8 cellular contexts compared by ENCODE assay signal in the genomic region with DNA sequence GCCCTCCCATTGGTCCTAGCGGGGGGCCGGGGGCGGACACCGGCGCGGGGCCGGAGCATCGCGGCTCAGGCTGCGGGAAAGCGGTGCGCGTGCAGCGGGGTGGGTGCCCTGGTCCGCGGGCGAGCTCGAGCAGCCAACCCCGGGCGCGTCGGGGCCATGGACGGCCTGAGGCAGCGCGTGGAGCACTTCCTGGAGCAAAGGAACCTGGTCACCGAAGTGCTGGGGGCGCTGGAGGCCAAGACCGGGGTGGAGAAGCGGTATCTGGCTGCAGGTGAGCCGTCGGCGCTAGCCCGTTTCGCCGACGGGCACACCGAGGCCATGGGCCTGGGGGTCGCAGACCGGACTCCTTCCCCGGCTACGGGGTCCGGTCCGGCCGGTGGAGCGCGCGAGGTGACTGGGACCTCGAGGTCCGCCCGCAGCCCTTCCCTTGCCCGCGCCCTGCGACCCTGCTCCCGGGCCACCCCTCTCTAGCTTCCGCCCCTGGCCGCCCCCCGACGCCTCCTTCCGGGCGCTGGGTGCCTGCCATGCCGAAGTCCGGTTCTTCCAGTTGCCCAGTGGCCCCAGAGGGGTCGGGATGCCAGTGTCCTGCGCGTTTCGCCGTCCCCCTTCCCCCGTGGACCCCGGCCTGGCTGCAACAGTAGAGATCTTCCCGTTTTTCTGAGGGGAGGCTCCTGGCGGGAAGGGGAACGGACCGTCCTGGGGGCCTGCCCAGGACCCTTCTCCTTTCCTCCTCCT. TPM values are rescaled to one million over a fixed set of nuclear protein-coding genes. Genes with fewer than 3 reads are reported as not detected.
DNase-seq lines count a peak whose midpoint lies in the region; ATAC-seq, FAIRE-seq and TF ChIP-seq lines count a peak whose summit lies in the region.

Gene REEP6 (plus strand): TSS at position 68 of the 735 bp plus-strand sequence. CDS start 89 bp downstream, at position 157.

- peak within 1 kb of the TSS; percentile 69 for H2BK5ac ChIP-seq in mesenchymal stem cell (ENCODE audit: low read depth, low read length, poor library complexity, severe bottlenecking)

- in situ Hi-C loops in K562 (cut with MboI) = no loop called here

- no peak for FAIRE-seq in K562 (lab: Jason Lieb, UNC)

- DNase-seq in Right ventricle myocardium inferior (ENCODE audit: missing footprints) = peak; percentile 55
- no peak for DNase-seq in left cardiac atrium
- DNase-seq in K562 (ENCODE audit: extremely low read depth in 1 of 4, low spot score in 3 of 4) = peak in 1 of 4 experiments; percentile 49
- no peak for DNase-seq in mesenchymal stem cell
- DNase-seq in DMS114 treated with DMSO at 0.1 percent for 48 hours (lab: John Stamatoyannopoulos, UW; ENCODE audit: unreplicated experiment) = no peak

- peak within 1 kb of the TSS in 1 of 2 experiments; percentile 61 for H3K14ac ChIP-seq in mesenchymal stem cell (ENCODE audit: low read length in 2 of 2)

- H2BK12ac ChIP-seq in mesenchymal stem cell (ENCODE audit: low read length in 2 of 2) = peak within 1 kb of the TSS in 1 of 2 experiments; percentile 56

- peak; percentile 86 for TF ChIP-seq POLR2A in K562 (conservative IDR thresholded peaks at IDR 0.05)

- WGBS in K562 (ENCODE audit: insufficient coverage, low coverage, missing lambda C conversion rate) = under 1% methylated on average over 45 of the region's 73 CpGs
- 14% methylated on average over 69 of the region's 73 CpGs for WGBS in mesenchymal stem cell
- WGBS in urinary bladder = 4% methylated on average over 73 of the region's 73 CpGs

- no peak within 1 kb of the TSS for H2BK15ac ChIP-seq in mesenchymal stem cell (ENCODE audit: low read depth, poor library complexity, severe bottlenecking)

- H3K4me2 ChIP-seq in K562 (ENCODE audit: insufficient read depth, low read length) = peak within 1 kb of the TSS; percentile 96
- peak within 1 kb of the TSS; percentile 96 for H3K4me2 ChIP-seq in mesenchymal stem cell (ENCODE audit: low read length, poor library complexity, severe bottlenecking)

- peak within 1 kb of the TSS in 1 of 2 experiments; percentile 53 for H3K4ac ChIP-seq in mesenchymal stem cell (ENCODE audit: low read depth in 1 of 2, low read length in 2 of 2)

- H3K4me3 ChIP-seq in K562 (peak within 1 kb of the TSS; percentile 67), mesenchymal stem cell (ENCODE audit: insufficient read depth in 1 of 2, low read depth in 1 of 2, low read length in 2 of 2) (peak within 1 kb of the TSS; percentile 69 to 82), urinary bladder (ENCODE audit: low read depth, low read length) (peak within 1 kb of the TSS; percentile 41)

- no peaks in the 10 kb centered on the region for H3K27me3 ChIP-seq in K562 (ENCODE audit: control insufficient read depth in 2 of 2, insufficient read depth in 2 of 2, low read length in 2 of 2)
- H3K27me3 ChIP-seq in mesenchymal stem cell (ENCODE audit: control insufficient read depth in 1 of 2, insufficient read depth in 1 of 2, low read length in 2 of 2) = peaks cover 3 to 49% of the 10 kb centered on the region in 2 experiments

- H3K27ac ChIP-seq in K562 (ENCODE audit: extremely low read depth, low read depth, low read length) (peak within 1 kb of the TSS; percentile 94), mesenchymal stem cell (ENCODE audit: low read length, poor library complexity, severe bottlenecking) (peak within 1 kb of the TSS; percentile 41), urinary bladder (ENCODE audit: low read depth) (peak within 1 kb of the TSS; percentile 14)

- H4K8ac ChIP-seq in mesenchymal stem cell (ENCODE audit: low read length) = peak within 1 kb of the TSS; percentile 92

- peak within 1 kb of the TSS; percentile 82 for H4K91ac ChIP-seq in mesenchymal stem cell (ENCODE audit: low read length)

- no peaks in the 10 kb centered on the region for H3K36me3 ChIP-seq in K562 (ENCODE audit: control insufficient read depth, insufficient read depth, low read length)
- H3K36me3 ChIP-seq in mesenchymal stem cell (ENCODE audit: control insufficient read depth in 1 of 2, insufficient read depth in 2 of 2, low read depth in 1 of 2, low read length in 2 of 2) = peaks cover 0 to 11% of the 10 kb centered on the region in 2 experiments
- H3K36me3 ChIP-seq in urinary bladder (ENCODE audit: insufficient read depth) = no peaks in the 10 kb centered on the region

- H3K9me1 ChIP-seq in K562 (ENCODE audit: control insufficient read depth, insufficient read depth, low read length) = no peaks in the 10 kb centered on the region

- POLR2A ChIA-PET in K562 (lab: Yijun Ruan, JAX) = interaction anchor here (0.6 to 1.6 kb wide), 7 partner anchors 9 to 1674 kb away, joined by 3 to 7 read pairs (median 4); no protein-coding TSS in a partner anchor

- intact Hi-C loops in Right ventricle myocardium inferior (cut with DNase I) (no loop called here), left cardiac atrium (cut with DNase I) (no loop called here), K562 (cut with micrococcal nuclease) (no loop called here)

- BruUV-seq in K562 (replicated peaks; lab: Mats Ljungman, UMichigan) = TSS peak; percentile 75

- no peak within 1 kb of the TSS for H2BK120ac ChIP-seq in mesenchymal stem cell (ENCODE audit: low read depth, low read length)

- peaks cover 6% of the 10 kb centered on the region; the same call in 1 of the 2 replicates for H4K20me1 ChIP-seq in K562 (replicated peaks; ENCODE audit: control insufficient read depth, insufficient read depth, low read length)

- H2AK5ac ChIP-seq in mesenchymal stem cell (ENCODE audit: low read length, severe bottlenecking) = no peak within 1 kb of the TSS

- no peaks in the 10 kb centered on the region for H3K9me3 ChIP-seq in K562 (replicated peaks; ENCODE audit: control insufficient read depth, insufficient read depth, low read depth, low read length)
- H3K9me3 ChIP-seq in mesenchymal stem cell (ENCODE audit: control insufficient read depth, low read length) = no peaks in the 10 kb centered on the region

- H3K18ac ChIP-seq in mesenchymal stem cell (ENCODE audit: low read depth in 1 of 2, low read length in 2 of 2) = peak within 1 kb of the TSS; percentile 74 to 83

- peaks cover 27% of the 10 kb centered on the region for H3K79me2 ChIP-seq in K562 (ENCODE audit: control insufficient read depth, insufficient read depth, low read length)

- H3K79me1 ChIP-seq in mesenchymal stem cell (replicated peaks; ENCODE audit: low read length, poor library complexity, severe bottlenecking) = peaks cover 5% of the 10 kb centered on the region

- 0 out of 6 replicates have a peak, but pooled peaks of 1 of the 3 experiments have one; percentile 21 for TF ChIP-seq CTCF in K562 (IDR thresholded peaks at IDR 0.05 in 2 of 3, conservative IDR thresholded peaks at IDR 0.05 in 1 of 3; ENCODE audit: insufficient read depth in 2 of 3, low read depth in 1 of 3, low read length in 3 of 3)

- H3K23ac ChIP-seq in mesenchymal stem cell (ENCODE audit: low read length in 2 of 2) = no peak within 1 kb of the TSS

- H3K4me1 ChIP-seq in K562 (replicated peaks in 1 of 2; ENCODE audit: control insufficient read depth in 2 of 2, insufficient read depth in 2 of 2, low read length in 2 of 2) (peaks cover 26 to 88% of the 10 kb centered on the region in 2 experiments), mesenchymal stem cell (ENCODE audit: control insufficient read depth, insufficient read depth, low read depth, low read length) (peaks cover 19% of the 10 kb centered on the region), urinary bladder (ENCODE audit: insufficient read depth) (no peaks in the 10 kb centered on the region)

- CTCF ChIA-PET in K562 (lab: Yijun Ruan, JAX; ENCODE audit: low intra/inter-chr PET ratio) = interaction anchor here (0.6 kb wide), 1 partner anchor 138 kb away, joined by 5 read pairs; no protein-coding TSS in a partner anchor

- TF ChIP-seq RAD21 in K562 (CRISPR knock-in tag; conservative IDR thresholded peaks at IDR 0.05 in 1 of 2, IDR thresholded peaks at IDR 0.05 in 1 of 2) = peak in 1 of 2 experiments; percentile 9; a peak in 1 of 4 replicates

- no peak for TF ChIP-seq EP300 in K562 (IDR thresholded peaks at IDR 0.05; ENCODE audit: low read length)

- H2AFZ ChIP-seq in K562 (ENCODE audit: low read depth, low read length) = peak within 1 kb of the TSS; percentile 100
- H2AFZ ChIP-seq in mesenchymal stem cell (ENCODE audit: low read depth, low read length) = peak within 1 kb of the TSS; percentile 100

- peak within 1 kb of the TSS; percentile 83 to 98 for H3K9ac ChIP-seq in K562 (ENCODE audit: insufficient read depth in 1 of 2, low read depth in 2 of 2, low read length in 2 of 2)
- peak within 1 kb of the TSS; percentile 76 for H3K9ac ChIP-seq in mesenchymal stem cell (ENCODE audit: low read length)

- ATAC-seq in Right ventricle myocardium inferior (no peak), left cardiac atrium (no peak), K562 (no peak), GM21515 (IDR thresholded peaks at IDR 0.05; ENCODE audit: unreplicated experiment) (no peak), GM19463 (IDR thresholded peaks at IDR 0.05; ENCODE audit: unreplicated experiment) (no peak)

TF ChIP-seq in K562, 482 proteins besides CTCF, POLR2A, EP300 and RAD21 (continues in another document):
- TF ChIP-seq NR3C1 (CRISPR knock-in tag; IDR thresholded peaks at IDR 0.05) (no peak), SP1 (CRISPR knock-in tag; IDR thresholded peaks at IDR 0.05) (no peak), PCBP2 (IDR thresholded peaks at IDR 0.05; ENCODE audit: low read depth, low read length, poor library complexity, severe bottlenecking) (no peak), ZNF57 (CRISPR knock-in tag; IDR thresholded peaks at IDR 0.05) (no peak)

RNA-seq across cellular contexts. Expression of gene REEP6, which starts in this region (rescaled TPM):
- 1.1 TPM for total RNA-seq in Right ventricle myocardium inferior
- total RNA-seq in left cardiac atrium = 1 to 10 TPM; 2.2 to 2.3 TPM
- total RNA-seq in K562 (2011; cell fraction: chromatin; rRNA removed; ENCODE audit: low replicate concordance) = 24.8 and 67.6 TPM in 2 replicates
- 113 and 120 TPM in 2 replicates for total RNA-seq in K562 (2011; cell fraction: nucleolus; rRNA removed)
- 64.9 and 67.3 TPM in 2 replicates for total RNA-seq in K562 (2011; cell fraction: nucleoplasm; rRNA removed)
- total RNA-seq in K562 (2014; rRNA removed) = 22.1 and 31.4 TPM in 2 replicates
- total RNA-seq in K562 (2014; rRNA removed; fragmentation: Illumina TruSeq; extraction: Trizol) = 5.7 and 7.8 TPM in 2 replicates
- total RNA-seq in K562 (2015; rRNA removed; fragmentation: Illumina TruSeq; extraction: Trizol) = 12.2 and 14.5 TPM in 2 replicates
- total RNA-seq in K562 (2021) = 64.2 and 66.3 TPM in 2 replicates
- 18.4 and 36.3 TPM in 2 replicates for polyA plus RNA-seq in K562 (2011; rRNA removed)
- polyA plus RNA-seq in K562 (2011; cell fraction: cytosol; rRNA removed) = 26.8 and 94.4 TPM in 2 replicates
- polyA plus RNA-seq in K562 (2011; cell fraction: nucleus; rRNA removed) = 24.1 and 41.5 TPM in 2 replicates
- polyA plus RNA-seq in K562 (2012) = 43.3 and 57.4 TPM in 2 replicates
- 12.7 and 36.9 TPM in 2 replicates for polyA plus RNA-seq in K562 (2014; fragmentation: Illumina TruSeq; extraction: Trizol)
- 1 to 10 TPM; 1.2 to 1.9 TPM for polyA plus RNA-seq in K562 (2014; fragmentation: Nextera tagmentation; extraction: Ambion mirVana)
- 31.8 and 34.1 TPM in 2 replicates for polyA plus RNA-seq in K562 (2014; rRNA removed)
- 11.2 and 16.1 TPM in 2 replicates for polyA minus RNA-seq in K562 (2011; rRNA and poly(A)+ RNA removed)
- 42.9 and 55.0 TPM in 2 replicates for polyA minus RNA-seq in K562 (2011; cell fraction: cytosol; rRNA and poly(A)+ RNA removed)
- polyA minus RNA-seq in K562 (2011; cell fraction: nucleus; rRNA and poly(A)+ RNA removed) = 9.6 and 11.7 TPM in 2 replicates
- polyA plus RNA-seq in mesenchymal stem cell (2013, experiment 1 of 2) = 3.1 TPM
- 3.7 TPM for polyA plus RNA-seq in mesenchymal stem cell (2013, experiment 2 of 2)
- total RNA-seq in urinary bladder = 4.9 TPM
- 11.3 TPM for polyA plus RNA-seq in urinary bladder

Comparison
In these comparisons a context has a peak if more than half of its experiments do, and no peak if none do; other contexts are left out.
1. H3K27ac ChIP-seq: peak in every context shown above with its lines; median percentile 94 in K562; 41 in mesenchymal stem cell; 14 in urinary bladder.